26 cellular contexts compared by ENCODE assay signal in the genomic region with DNA sequence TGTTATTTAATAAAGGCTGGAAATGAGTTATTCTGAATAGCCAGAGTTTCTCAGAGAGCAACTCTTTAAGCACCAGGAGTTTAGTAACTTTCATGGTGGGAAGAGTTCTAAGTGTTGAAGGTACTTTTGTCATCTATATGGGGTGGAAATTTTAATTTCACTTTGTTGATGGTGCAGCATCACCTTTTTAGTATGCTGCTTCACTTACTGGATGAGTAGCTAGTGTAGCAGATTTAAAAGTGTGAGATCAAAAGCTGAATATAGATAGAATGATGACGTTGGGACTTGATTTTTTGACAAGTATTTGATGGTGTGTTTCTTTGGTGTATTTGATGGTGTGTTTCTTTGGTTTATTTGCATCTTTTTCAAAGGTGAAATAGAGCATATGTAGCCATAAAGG. TPM values are rescaled to one million over a fixed set of nuclear protein-coding genes. Genes with fewer than 3 reads are reported as not detected.
DNase-seq lines count a peak whose midpoint lies in the region; ATAC-seq and TF ChIP-seq lines count a peak whose summit lies in the region.
"Had no signal": no experiment of that assay in that cellular context is flagged by ENCODE, and none has a peak within 500 bp of the region (broad histone marks: within the 10 kb centered on the region; RNA-seq: fewer than 3 reads in every experiment).

No MANE protein-coding gene starts in this region.

- H4K20me1 ChIP-seq in IMR-90 (ENCODE audit: insufficient read depth, low read length) = peaks cover 75% of the 10 kb centered on the region

- peaks cover 13 to 65% of the 10 kb centered on the region in 2 experiments for H3K79me1 ChIP-seq in IMR-90 (ENCODE audit: low read depth in 1 of 2, low read length in 2 of 2)

- peak overlapping the region; percentile 25 for H3K27ac Mint-ChIP-seq in activated T-cell treated with anti-CD3 and anti-CD28 coated beads, Interleukin-2, amount 50 U/mL, for 72 hours
- H3K27ac Mint-ChIP-seq in stimulated activated effector memory CD8-positive, alpha-beta T cell treated with anti-CD3 and anti-CD28 coated beads, Interleukin-12 subunit alpha, Interleukin-12 subunit beta, amount 100 ng/mL, for 72 hours = peak overlapping the region; percentile 46

- H3K9me1 ChIP-seq in IMR-90 (ENCODE audit: insufficient read depth, low read length) = peaks cover 31% of the 10 kb centered on the region

- H2AK9ac ChIP-seq in IMR-90 (replicated peaks; ENCODE audit: low read depth, low read length, poor library complexity) = no peak overlapping the region

- TF ChIP-seq RAD21 in IMR-90 (IDR thresholded peaks at IDR 0.05; ENCODE audit: low read length) = no peak

- no peak overlapping the region for H2BK120ac ChIP-seq in IMR-90 (ENCODE audit: low read depth, low read length)

- BruUV-seq in IMR-90 (replicated peaks; lab: Mats Ljungman, UMichigan) = no TSS peak

- peak overlapping the region; percentile 38 to 46 for H3K4me3 Mint-ChIP-seq in activated T-cell treated with anti-CD3 and anti-CD28 coated beads, Interleukin-2, amount 50 U/mL, for 72 hours
- no peak overlapping the region for H3K4me3 Mint-ChIP-seq in stimulated activated effector memory CD8-positive, alpha-beta T cell treated with anti-CD3 and anti-CD28 coated beads, Interleukin-12 subunit alpha, Interleukin-12 subunit beta, amount 100 ng/mL, for 72 hours
- H3K4me3 Mint-ChIP-seq: activated naive CD8-positive, alpha-beta T cell treated with anti-CD3 and anti-CD28 coated beads, Interleukin-2, amount 10 ng/mL, durations not matched to agents 7 days and 5 days; CD14-positive monocyte had no signal

- H2BK15ac ChIP-seq in IMR-90 (ENCODE audit: low read depth, low read length) = no peak overlapping the region

- no peak overlapping the region for H4K8ac ChIP-seq in IMR-90 (ENCODE audit: low read depth in 2 of 2, low read length in 2 of 2)

- intact Hi-C loops in IMR-90 (cut with micrococcal nuclease) (no loop called here), dorsolateral prefrontal cortex (cut with DNase I) (loop anchor here in 1 of 2 donors (5.0 kb wide), 1 partner anchor 48 kb away; a partner anchor contains a TSS)

- peak overlapping the region; percentile 68; the same call in 1 of the 2 replicates for H3K23ac ChIP-seq in IMR-90 (ENCODE audit: low read depth, low read length)

- no peak overlapping the region for H3K4me3 ChIP-seq in IMR-90 (ENCODE audit: insufficient read depth, low read depth, low read length)
- peak overlapping the region in 1 of 59 donors; percentile 11 for H3K4me3 ChIP-seq in dorsolateral prefrontal cortex
- H3K4me3 ChIP-seq: A549, heart left ventricle, MG63, spleen, suprapubic skin had no signal

- H3K56ac ChIP-seq in IMR-90 (ENCODE audit: extremely low read depth, insufficient read depth, low read length) = no peak overlapping the region

- H3K27me3 ChIP-seq in IMR-90 (ENCODE audit: control insufficient read depth, insufficient read depth, low read length) (no peaks in the 10 kb centered on the region), dorsolateral prefrontal cortex (no peaks in the 10 kb centered on the region)
- H3K27me3 ChIP-seq: heart left ventricle, MG63, spleen, suprapubic skin had no signal

- H3K14ac ChIP-seq in IMR-90 (replicated peaks; ENCODE audit: low read depth, low read length) = no peak overlapping the region

- no peak overlapping the region for H2BK20ac ChIP-seq in IMR-90 (ENCODE audit: low read depth, low read length)

- WGBS in IMR-90 (ENCODE audit: extremely low coverage in 2 of 2, insufficient read length in 1 of 2), 2 experiments = 100% methylated on average over 1 of the region's 1 CpG; no CpG with 5 or more reads in 1 of the 2 experiments

- no peaks in the 10 kb centered on the region for H3K9me3 ChIP-seq in IMR-90 (ENCODE audit: control insufficient read depth, insufficient read depth, low read length)
- H3K9me3 ChIP-seq: A549, heart left ventricle, MG63, spleen, suprapubic skin had no signal

- no peak for DNase-seq in activated T-cell treated with anti-CD3 and anti-CD28 coated beads, Interleukin-2, amount 50 U/mL, for 72 hours
- no peak for DNase-seq in activated T-cell treated with anti-CD3 and anti-CD28 coated beads, Interleukin-2, amount 50 U/mL, for 1 hour
- DNase-seq in IMR-90 = no peak
- no peak for DNase-seq in dorsolateral prefrontal cortex
- DNase-seq in stimulated activated effector memory CD8-positive, alpha-beta T cell treated with anti-CD3 and anti-CD28 coated beads, Interleukin-12 subunit alpha, Interleukin-12 subunit beta, amount 100 ng/mL, for 72 hours (ENCODE audit: low spot score in 2 of 2) = no peak
- DNase-seq in NCI-H345 (lab: John Stamatoyannopoulos, UW) = no peak
- no peak for DNase-seq in HUDEP-2 (lab: John Stamatoyannopoulos, UW; ENCODE audit: unreplicated experiment in 76 of 76)
- no peak for DNase-seq in cerebellar cortex (ENCODE audit: low spot score)
- DNase-seq: activated CD4-positive, alpha-beta T cell treated with anti-CD3 and anti-CD28 coated beads, Interleukin-2, amount 50 U/mL, for 1 hour; activated naive CD8-positive, alpha-beta T cell treated with anti-CD3 and anti-CD28 coated beads, Interleukin-2, amount 10 ng/mL, durations not matched to agents 7 days and 5 days; cortex of kidney; DMS79; heart left ventricle; MG63; NCI-H1436 treated with DMSO at 0.1 percent for 48 hours; NCI-H526 treated with DMSO at 0.1 percent for 48 hours; occipital lobe; retina; Right ventricle myocardium superior; spleen; stimulated activated CD4-positive, alpha-beta T cell treated with anti-CD3 and anti-CD28 coated beads, Interleukin-4, amount 100 ng/mL, for 24 hours; T-helper 1 cell had no signal

- no peaks in the 10 kb centered on the region for H3K27me3 Mint-ChIP-seq in activated T-cell treated with anti-CD3 and anti-CD28 coated beads, Interleukin-2, amount 50 U/mL, for 72 hours (ENCODE audit: low read depth)
- H3K27me3 Mint-ChIP-seq: activated naive CD8-positive, alpha-beta T cell treated with anti-CD3 and anti-CD28 coated beads, Interleukin-2, amount 10 ng/mL, durations not matched to agents 7 days and 5 days; brain had no signal

- H3K4ac ChIP-seq in IMR-90 (ENCODE audit: low read depth, low read length) = no peak overlapping the region

- POLR2A ChIA-PET in IMR-90 (lab: Charles Lee; ENCODE audit: unreplicated experiment) = interaction anchor here (0.6 kb wide), 1 partner anchor 46 kb away, joined by 5 read pairs; no protein-coding TSS in a partner anchor

- H3K27ac ChIP-seq in IMR-90 (ENCODE audit: insufficient read depth, low read length) (no peak overlapping the region), dorsolateral prefrontal cortex (peak overlapping the region in 57 of 59 donors; percentile 60 to 98 (median 93))
- H3K27ac ChIP-seq: spleen, suprapubic skin had no signal

- no peak overlapping the region for H2AK5ac ChIP-seq in IMR-90 (ENCODE audit: low read depth, low read length)

- H2AFZ ChIP-seq in IMR-90 (replicated peaks; ENCODE audit: low read length, poor library complexity) = no peak overlapping the region

- peaks cover 0 to 2% of the 10 kb centered on the region in 2 donors for H3K36me3 Mint-ChIP-seq in activated T-cell treated with anti-CD3 and anti-CD28 coated beads, Interleukin-2, amount 50 U/mL, for 72 hours (ENCODE audit: insufficient read depth in 2 of 2)
- H3K36me3 Mint-ChIP-seq in stimulated activated effector memory CD8-positive, alpha-beta T cell treated with anti-CD3 and anti-CD28 coated beads, Interleukin-12 subunit alpha, Interleukin-12 subunit beta, amount 100 ng/mL, for 72 hours = no peaks in the 10 kb centered on the region

- peaks cover 62% of the 10 kb centered on the region for H3K4me1 Mint-ChIP-seq in activated T-cell treated with anti-CD3 and anti-CD28 coated beads, Interleukin-2, amount 50 U/mL, for 72 hours (ENCODE audit: low read depth)
- H3K4me1 Mint-ChIP-seq in stimulated activated effector memory CD8-positive, alpha-beta T cell treated with anti-CD3 and anti-CD28 coated beads, Interleukin-12 subunit alpha, Interleukin-12 subunit beta, amount 100 ng/mL, for 72 hours = peaks cover 59% of the 10 kb centered on the region

- TF ChIP-seq POLR2A in IMR-90 (IDR thresholded peaks at IDR 0.05; ENCODE audit: low read depth, low read length) = no peak

- no peak overlapping the region for H4K5ac ChIP-seq in IMR-90 (ENCODE audit: low read depth, low read length)

- dilution Hi-C loops in IMR-90 (cut with HindIII; ENCODE audit: low sequenced_read_pairs, unreplicated experiment) = no loop called here

- peak in 1 of 2 donors; percentile 57 for ATAC-seq in activated T-cell treated with anti-CD3 and anti-CD28 coated beads, Interleukin-2, amount 50 U/mL, for 72 hours (replicated peaks in 1 of 2)
- ATAC-seq in IMR-90 (ENCODE audit: low read depth) = no peak
- ATAC-seq in stimulated activated effector memory CD8-positive, alpha-beta T cell treated with anti-CD3 and anti-CD28 coated beads, Interleukin-12 subunit alpha, Interleukin-12 subunit beta, amount 100 ng/mL, for 72 hours = no peak
- ATAC-seq: A549, heart left ventricle had no signal

- CTCF ChIA-PET in IMR-90 (lab: Yijun Ruan, JAX) = interaction anchor here (1.2 kb wide), 1 partner anchor 326 kb away, joined by 4 read pairs; no protein-coding TSS in a partner anchor

- no peak overlapping the region; the same call in 1 of the 2 replicates for H3K9ac ChIP-seq in IMR-90 (ENCODE audit: low read depth, low read length)

- peaks cover 27% of the 10 kb centered on the region for H3K4me1 ChIP-seq in IMR-90 (ENCODE audit: control insufficient read depth, insufficient read depth, low read length)

- peak overlapping the region; percentile 1 for H2BK5ac ChIP-seq in IMR-90 (ENCODE audit: low read depth, low read length, poor library complexity, severe bottlenecking)

- H3K4me2 ChIP-seq in IMR-90 (ENCODE audit: low read depth, low read length) = no peak overlapping the region

- TF ChIP-seq CTCF in IMR-90 (conservative IDR thresholded peaks at IDR 0.05; ENCODE audit: low read depth, low read length) (no peak), dorsolateral prefrontal cortex (IDR thresholded peaks at IDR 0.05 in 54 of 56, conservative IDR thresholded peaks at IDR 0.05 in 2 of 56; ENCODE audit: low read depth in 1 of 56, partially characterized antibody in 56 of 56) (no peak)

- peaks cover 2% of the 10 kb centered on the region; the same call in 1 of the 2 replicates for H3K36me3 ChIP-seq in IMR-90 (ENCODE audit: control insufficient read depth, insufficient read depth, low read length)
- H3K36me3 ChIP-seq: MG63, spleen, suprapubic skin had no signal

- H3K9me3 Mint-ChIP-seq in activated T-cell treated with anti-CD3 and anti-CD28 coated beads, Interleukin-2, amount 50 U/mL, for 72 hours = no peaks in the 10 kb centered on the region
- H3K9me3 Mint-ChIP-seq in stimulated activated effector memory CD8-positive, alpha-beta T cell treated with anti-CD3 and anti-CD28 coated beads, Interleukin-12 subunit alpha, Interleukin-12 subunit beta, amount 100 ng/mL, for 72 hours = no peaks in the 10 kb centered on the region
- H3K9me3 Mint-ChIP-seq: activated naive CD8-positive, alpha-beta T cell treated with anti-CD3 and anti-CD28 coated beads, Interleukin-2, amount 10 ng/mL, durations not matched to agents 7 days and 5 days; CD14-positive monocyte had no signal

- in situ Hi-C loops in IMR-90 (cut with MboI; ENCODE audit: low sequenced_read_pairs) = no loop called here

- no peak overlapping the region for H4K91ac ChIP-seq in IMR-90 (ENCODE audit: insufficient read depth, low read depth, low read length)

- H3K18ac ChIP-seq in IMR-90 (ENCODE audit: low read depth, low read length) = no peak overlapping the region

RNA-seq across cellular contexts. Expression of a gene that starts 47.3 kb away (rescaled TPM):
- 10 to 100 TPM; 72.1 to 85.1 TPM for total RNA-seq in activated T-cell treated with anti-CD3 and anti-CD28 coated beads, Interleukin-2, amount 50 U/mL, for 72 hours
- total RNA-seq in IMR-90 (2012; rRNA removed) = 124 and 130 TPM in 2 replicates
- 80.8 and 89.4 TPM in 2 replicates for polyA plus RNA-seq in IMR-90 (2012; rRNA removed)
- 39.5 and 39.9 TPM in 2 replicates for polyA plus RNA-seq in IMR-90 (2012; cell fraction: cytosol; rRNA removed)
- 90.5 and 219 TPM in 2 replicates for polyA plus RNA-seq in IMR-90 (2012; cell fraction: nucleus; rRNA removed; ENCODE audit: low replicate concordance)
- total RNA-seq in dorsolateral prefrontal cortex = 100 to 1,000 TPM; 137 to 701 (median 262) TPM
